Comparison of ENCODE assay signal across 18 cellular contexts in the genomic region with DNA sequence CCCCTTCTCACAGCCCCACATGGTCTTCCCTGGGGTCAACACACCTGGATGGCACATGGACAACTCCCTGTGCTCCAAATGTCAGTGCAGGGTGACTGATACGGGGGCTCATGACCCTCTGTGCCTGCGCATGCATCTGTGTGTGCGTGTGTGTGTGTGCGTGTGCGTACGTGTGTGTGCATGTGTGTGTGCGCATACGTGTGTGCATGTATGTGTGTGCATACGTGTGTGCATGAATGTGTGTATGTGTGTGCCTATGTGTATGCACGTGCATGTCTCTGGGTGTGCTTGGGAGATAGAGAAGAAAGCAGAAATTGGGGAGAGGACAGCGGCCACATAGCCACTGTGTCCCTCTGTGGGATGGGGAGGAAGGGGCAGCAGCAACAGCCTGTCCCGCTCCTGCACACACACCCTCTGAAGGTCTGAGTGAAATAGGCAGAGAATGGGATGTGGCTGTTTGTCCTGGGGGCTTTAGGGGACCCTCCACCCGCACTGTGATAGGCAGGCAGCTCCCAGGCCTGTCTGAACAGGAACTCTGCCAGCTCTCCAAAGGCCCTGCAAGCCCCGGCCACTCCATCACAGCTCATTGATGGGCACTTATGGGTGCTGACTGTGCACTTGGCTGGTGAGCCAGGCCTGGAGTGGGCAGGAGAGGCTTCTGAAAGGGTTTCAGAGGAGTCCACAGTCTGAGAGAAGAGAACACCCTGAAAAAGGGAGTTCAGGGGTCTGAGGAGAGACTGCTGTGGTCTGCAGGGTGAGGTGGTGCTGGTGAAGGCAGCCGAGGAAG. TPM values are rescaled to one million over a fixed set of nuclear protein-coding genes. Genes with fewer than 3 reads are reported as not detected.
"Had no signal": no experiment of that assay in that cellular context is flagged by ENCODE, and none has a peak within 500 bp of the region (broad histone marks: within the 10 kb centered on the region; RNA-seq: fewer than 3 reads in every experiment).

No MANE protein-coding gene starts in this region.

- H3K36me3 ChIP-seq: spleen had no signal

- ATAC-seq: mucosa of descending colon; naive thymus-derived CD8-positive, alpha-beta T cell; sciatic nerve; stimulated activated naive B cell treated with anti-CD40 and anti-IgM and Interleukin-4, amounts not matched to agents 10 μg/mL and 1 μg/mL and 100 μg/mL, for 72 hours; T-helper 17 cell had no signal

- H3K4me3 ChIP-seq: mucosa of descending colon, spleen had no signal

- FAIRE-seq: TTC549 had no signal

- DNase-seq: activated CD4-positive, alpha-beta T cell treated with anti-CD3 and anti-CD28 coated beads, Interleukin-2, amount 10 ng/mL, durations not matched to agents 7 days and 5 days; activated CD4-positive, CD25-positive, alpha-beta regulatory T cell; activated CD8-positive, alpha-beta memory T cell treated with anti-CD3 and anti-CD28 coated beads for 24 hours; activated naive CD4-positive, alpha-beta T cell treated with anti-CD3 and anti-CD28 coated beads, Interleukin-2, amount 10 ng/mL, durations not matched to agents 7 days and 5 days; activated T-cell treated with anti-CD3 and anti-CD28 coated beads for 4 hours; dermis blood vessel endothelial cell; kidney glomerular epithelial cell; mucosa of descending colon; naive thymus-derived CD8-positive, alpha-beta T cell; spleen; stimulated activated CD4-positive, alpha-beta T cell treated with anti-CD3 and anti-CD28 coated beads, Interleukin-1b, Interleukin-23, amount 100 ng/mL, for 48 hours; stimulated activated naive B cell treated with anti-CD40 and anti-IgM and Interleukin-4, amounts not matched to agents 10 μg/mL and 1 μg/mL and 100 μg/mL, for 72 hours; T-helper 17 cell had no signal

- H3K9me3 ChIP-seq: mucosa of descending colon, spleen had no signal

- H3K27ac ChIP-seq: spleen had no signal

- H3K27me3 ChIP-seq: spleen had no signal

RNA-seq across cellular contexts. Expression of gene SOX10, which starts 44.2 kb away (rescaled TPM):
- total RNA-seq: activated CD4-positive, alpha-beta T cell treated with anti-CD3 and anti-CD28 coated beads, Interleukin-2, amount 10 ng/mL, durations not matched to agents 7 days and 5 days; activated T-helper 2 cell treated with anti-CD3 and anti-CD28 coated beads, Interferon-gamma antibody, Interleukin-2, Interleukin-4, amounts not matched to agents 10 μg/mL and 5 μg/mL and 100 μg/mL, durations not matched to agents 14 hours and 24 hours and 36 hours; dermis blood vessel endothelial cell; lung microvascular endothelial cell; naive thymus-derived CD8-positive, alpha-beta T cell; pulmonary artery endothelial cell; T-helper 17 cell had no signal
- polyA plus RNA-seq: naive thymus-derived CD8-positive, alpha-beta T cell had no signal

RNA-seq across cellular contexts. Expression of gene SLC16A8, which starts 55.4 kb away (rescaled TPM):
- total RNA-seq: activated CD4-positive, alpha-beta T cell treated with anti-CD3 and anti-CD28 coated beads, Interleukin-2, amount 10 ng/mL, durations not matched to agents 7 days and 5 days; activated T-helper 2 cell treated with anti-CD3 and anti-CD28 coated beads, Interferon-gamma antibody, Interleukin-2, Interleukin-4, amounts not matched to agents 10 μg/mL and 5 μg/mL and 100 μg/mL, durations not matched to agents 14 hours and 24 hours and 36 hours; dermis blood vessel endothelial cell; mucosa of descending colon; naive thymus-derived CD8-positive, alpha-beta T cell; T-helper 17 cell had no signal
- polyA plus RNA-seq: naive thymus-derived CD8-positive, alpha-beta T cell had no signal
